ENCODE assay signal across 21 cellular contexts in genomic region chr5:125235995-125236394, GRCh38.
A peak's percentile ranks its signal among the peaks of the same experiment; 100 is the strongest.
DNase-seq lines count a peak whose midpoint lies in the region; TF ChIP-seq lines count a peak whose summit lies in the region.
"Had no signal": no experiment of that assay in that cellular context is flagged by ENCODE, and none has a peak within 500 bp of the region (broad histone marks: within the 10 kb centered on the region; RNA-seq: fewer than 3 reads in every experiment).

No MANE protein-coding gene starts in this region.

- H3K4me3 ChIP-seq in HUES48 (ENCODE audit: low read depth, low read length) (no peak overlapping the region), endodermal cell (ENCODE audit: low read length) (no peak overlapping the region), mesendoderm (ENCODE audit: low read length) (no peak overlapping the region), brain microvascular endothelial cell (ENCODE audit: low read depth, low read length) (no peak overlapping the region), thyroid gland (replicated peaks in 1 of 3) (no peak overlapping the region)
- H3K4me3 ChIP-seq: GM12878, GM23248, MG63, SJSA1 had no signal

- 40 to 42% methylated on average over 1 to 2 of the region's 2 CpGs for WGBS in endodermal cell (ENCODE audit: insufficient coverage in 1 of 2, insufficient read length in 1 of 2), 2 experiments
- no CpG with 5 or more reads among the region's 2 CpGs for WGBS in mesendoderm (ENCODE audit: extremely low coverage, insufficient coverage, low lambda C conversion rate)
- WGBS in thyroid gland, 2 donors = 61 to 73% methylated on average over 2 of the region's 2 CpGs

- no peaks in the 10 kb centered on the region for H3K79me1 ChIP-seq in mesendoderm (ENCODE audit: low read length)

- in situ Hi-C loops in brain microvascular endothelial cell (cut with HindIII; ENCODE audit: low pct_ligation_motif_present, low sequenced_read_pairs) = no loop called here

- no peak overlapping the region for H4K8ac ChIP-seq in mesendoderm (ENCODE audit: low read depth, low read length)

- no peak overlapping the region for H3K4me2 ChIP-seq in mesendoderm (ENCODE audit: low read length)

- H3K4me1 ChIP-seq in HUES48 (ENCODE audit: control insufficient read depth, insufficient read depth, low read length) (peaks cover 31% of the 10 kb centered on the region), endodermal cell (ENCODE audit: control insufficient read depth, insufficient read depth, low read length) (no peaks in the 10 kb centered on the region), mesendoderm (ENCODE audit: control insufficient read depth, low read depth, low read length) (peaks cover 2% of the 10 kb centered on the region), thyroid gland (no peaks in the 10 kb centered on the region)
- H3K4me1 ChIP-seq: SJSA1 had no signal

- H4K5ac ChIP-seq in mesendoderm (ENCODE audit: low read length) = no peak overlapping the region

- peak; percentile 37 for DNase-seq in NCI-H526 treated with DMSO at 0.1 percent for 48 hours (lab: John Stamatoyannopoulos, UW)
- DNase-seq in endodermal cell = peak; percentile 39
- peak; percentile 23 for DNase-seq in mesendoderm
- no peak for DNase-seq in brain microvascular endothelial cell
- no peak for DNase-seq in thyroid gland
- no peak for DNase-seq in activated gamma-delta T cell (lab: John Stamatoyannopoulos, UW)
- no peak for DNase-seq in DMS114 treated with DMSO at 0.1 percent for 48 hours (lab: John Stamatoyannopoulos, UW; ENCODE audit: unreplicated experiment)
- DNase-seq: CD4-positive, CD25-positive, alpha-beta regulatory T cell; COR-L47; DMS 273 treated with DMSO at 0.1 percent for 48 hours; DND-41; GM23248; MG63; NCI-H1436; NCI-H2029; NCI-H2227 treated with DMSO at 0.1 percent for 48 hours; NCI-H510A; OCI-M1 had no signal

- H3K9ac ChIP-seq in HUES48 (ENCODE audit: low read depth, low read length) (no peak overlapping the region), endodermal cell (ENCODE audit: extremely low read depth, low read length, poor library complexity, severe bottlenecking) (no peak overlapping the region), mesendoderm (ENCODE audit: low read length) (no peak overlapping the region)
- H3K9ac ChIP-seq: GM23248 had no signal

- TF ChIP-seq CTCF in endodermal cell (conservative IDR thresholded peaks at IDR 0.05) (no peak), brain microvascular endothelial cell (IDR thresholded peaks at IDR 0.05; ENCODE audit: low read depth, low read length, missing control alignments) (no peak), thyroid gland (IDR thresholded peaks at IDR 0.05) (no peak)

- H3K27ac ChIP-seq in HUES48 (ENCODE audit: low read depth, low read length) (peak overlapping the region; percentile 80), endodermal cell (ENCODE audit: low read depth, low read length) (no peak overlapping the region), mesendoderm (ENCODE audit: low read depth, low read length) (no peak overlapping the region), brain microvascular endothelial cell (no peak overlapping the region), thyroid gland (no peak overlapping the region)
- H3K27ac ChIP-seq: GM23248, SJSA1 had no signal

- no peak overlapping the region for H3K18ac ChIP-seq in mesendoderm (ENCODE audit: low read length)

- no peak overlapping the region for H3K23ac ChIP-seq in mesendoderm (ENCODE audit: low read length)

- H3K79me2 ChIP-seq in mesendoderm (ENCODE audit: control insufficient read depth, insufficient read depth, low read length) = no peaks in the 10 kb centered on the region

- H2AK5ac ChIP-seq in mesendoderm (ENCODE audit: low read length) = no peak overlapping the region

- no peaks in the 10 kb centered on the region for H3K27me3 Mint-ChIP-seq in endodermal cell (ENCODE audit: insufficient read depth)
- H3K27me3 Mint-ChIP-seq: CD4-positive, CD25-positive, alpha-beta regulatory T cell had no signal

- H3K4ac ChIP-seq in mesendoderm (ENCODE audit: low read depth, low read length) = no peak overlapping the region

- peaks cover 4% of the 10 kb centered on the region for H3K36me3 Mint-ChIP-seq in endodermal cell (ENCODE audit: low read depth)
- H3K36me3 Mint-ChIP-seq: CD4-positive, CD25-positive, alpha-beta regulatory T cell had no signal

- H3K9me3 Mint-ChIP-seq in endodermal cell = peaks cover 3% of the 10 kb centered on the region

- no peak overlapping the region for H3K4me3 Mint-ChIP-seq in endodermal cell
- H3K4me3 Mint-ChIP-seq: CD4-positive, CD25-positive, alpha-beta regulatory T cell had no signal

- intact Hi-C loops in thyroid gland (cut with DNase I) = no loop called here

- no peak overlapping the region for H3K27ac Mint-ChIP-seq in endodermal cell
- H3K27ac Mint-ChIP-seq: CD4-positive, CD25-positive, alpha-beta regulatory T cell had no signal

- no peak overlapping the region for H2BK120ac ChIP-seq in mesendoderm (ENCODE audit: low read depth, low read length)

- H3K9me3 ChIP-seq in HUES48 (ENCODE audit: control insufficient read depth, insufficient read depth, low read length) = no peaks in the 10 kb centered on the region
- H3K9me3 ChIP-seq in endodermal cell (ENCODE audit: control insufficient read depth, low read length) = no peaks in the 10 kb centered on the region
- H3K9me3 ChIP-seq in thyroid gland = no peaks in the 10 kb centered on the region
- H3K9me3 ChIP-seq: MG63, SJSA1 had no signal

- no peaks in the 10 kb centered on the region for H3K36me3 ChIP-seq in HUES48 (ENCODE audit: control insufficient read depth, insufficient read depth, low read length)
- H3K36me3 ChIP-seq in endodermal cell (ENCODE audit: control insufficient read depth, insufficient read depth, low read length) = no peaks in the 10 kb centered on the region
- no peaks in the 10 kb centered on the region for H3K36me3 ChIP-seq in mesendoderm (ENCODE audit: control insufficient read depth, insufficient read depth, low read length)
- no peaks in the 10 kb centered on the region for H3K36me3 ChIP-seq in brain microvascular endothelial cell (replicated peaks)
- no peaks in the 10 kb centered on the region for H3K36me3 ChIP-seq in thyroid gland
- H3K36me3 ChIP-seq: MG63, SJSA1 had no signal

- no peaks in the 10 kb centered on the region for H3K27me3 ChIP-seq in HUES48 (ENCODE audit: control insufficient read depth, insufficient read depth, low read length)
- no peaks in the 10 kb centered on the region for H3K27me3 ChIP-seq in endodermal cell (ENCODE audit: control insufficient read depth, insufficient read depth, low read length, poor library complexity, severe bottlenecking)
- H3K27me3 ChIP-seq in mesendoderm (ENCODE audit: insufficient read depth, low read length, poor library complexity) = no peaks in the 10 kb centered on the region
- no peaks in the 10 kb centered on the region for H3K27me3 ChIP-seq in brain microvascular endothelial cell (replicated peaks)
- no peaks in the 10 kb centered on the region for H3K27me3 ChIP-seq in thyroid gland
- H3K27me3 ChIP-seq: MG63, SJSA1 had no signal

- peaks cover 20% of the 10 kb centered on the region for H3K4me1 Mint-ChIP-seq in endodermal cell
- H3K4me1 Mint-ChIP-seq: CD4-positive, CD25-positive, alpha-beta regulatory T cell had no signal

- no peak overlapping the region for H3K56ac ChIP-seq in mesendoderm (ENCODE audit: low read length)

- no peak overlapping the region for H2BK5ac ChIP-seq in mesendoderm (ENCODE audit: low read length)

- no peak overlapping the region for H2BK15ac ChIP-seq in mesendoderm (replicated peaks; ENCODE audit: low read depth)

- TF ChIP-seq POLR2A in thyroid gland (IDR thresholded peaks at IDR 0.05) = no peak

Comparison
In these comparisons a context has a peak if more than half of its experiments do, and no peak if none do; other contexts are left out.
1. DNase-seq: peak in NCI-H526 treated with DMSO at 0.1 percent for 48 hours (single experiment), endodermal cell (single experiment) and mesendoderm (single experiment); none in brain microvascular endothelial cell (single experiment), thyroid gland (0 of 2), activated gamma-delta T cell (single experiment) and DMS114 treated with DMSO at 0.1 percent for 48 hours (single experiment).